In the genomic region with DNA sequence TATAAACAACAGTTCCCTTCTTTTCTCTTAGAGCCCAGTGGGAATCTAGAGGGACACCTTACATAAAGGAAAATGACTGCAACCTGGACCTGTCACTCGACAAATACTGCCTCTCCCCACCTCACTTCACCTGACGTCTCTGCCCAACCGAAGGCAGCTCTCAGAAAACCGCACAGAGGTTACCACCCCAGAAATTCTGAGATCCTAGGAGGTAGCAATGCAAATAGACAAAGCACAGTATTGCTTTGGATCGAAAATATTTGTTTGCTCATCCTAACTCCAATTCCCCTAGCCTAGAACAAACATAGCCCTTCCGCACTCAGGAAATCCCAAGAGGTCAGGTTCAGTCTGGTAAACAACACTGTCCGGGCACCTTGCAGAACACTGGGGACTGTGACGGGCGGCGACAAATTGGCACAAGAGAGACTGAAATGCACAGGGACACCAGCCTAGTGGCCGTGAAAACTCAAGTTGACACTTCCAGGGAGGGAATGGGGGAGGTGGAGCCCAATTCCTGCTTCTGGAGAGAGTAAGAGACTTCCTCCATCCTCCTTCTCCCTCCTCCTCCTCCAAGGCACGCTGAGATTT, we compare ENCODE assay signal across 8 cellular contexts. TPM values are rescaled to one million over a fixed set of nuclear protein-coding genes. Genes with fewer than 3 reads are reported as not detected.
A peak's percentile ranks its signal among the peaks of the same experiment; 100 is the strongest.
DNase-seq lines count a peak whose midpoint lies in the region; ATAC-seq, FAIRE-seq and TF ChIP-seq lines count a peak whose summit lies in the region.

No MANE protein-coding gene starts in this region.

- 0 to 2% methylated on average over 1 to 12 of the region's 12 CpGs for WGBS in transverse colon (ENCODE audit: low coverage in 1 of 2), 2 donors

- POLR2A ChIA-PET in CD8-positive, alpha-beta T cell (lab: Charles Lee): interaction anchor here (0.7 to 1.4 kb wide), 2 partner anchors 55 to 159 kb away, joined by 3 read pairs; no protein-coding TSS in a partner anchor
- POLR2A ChIA-PET in RWPE1 (lab: Yijun Ruan, JAX; ENCODE audit: low non-redundant PET): interaction anchor here (0.9 to 1.4 kb wide), 2 partner anchors 38 to 43 kb away, joined by 3 read pairs; no protein-coding TSS in a partner anchor

- peak overlapping the region; percentile 85 for H3K27ac ChIP-seq in CD8-positive, alpha-beta T cell (ENCODE audit: low read depth, low read length)
- H3K27ac ChIP-seq in RWPE1 (peak overlapping the region; percentile 92), transverse colon (peak overlapping the region; percentile 91 to 99 (median 97))

- peaks cover under 1% of the 10 kb centered on the region for H3K27me3 Mint-ChIP-seq in CD8-positive, alpha-beta T cell (ENCODE audit: low read depth)
- H3K27me3 Mint-ChIP-seq in dendritic cell treated with granulocyte-macrophage colony-stimulating factor and Interleukin-4, amounts not matched to agents 40 ng/mL and 50 ng/mL, for 4 days: peaks cover 22% of the 10 kb centered on the region
- H3K27me3 Mint-ChIP-seq in memory B cell: peaks cover 4% of the 10 kb centered on the region

- peak overlapping the region; percentile 97 for H3K4me3 ChIP-seq in CD8-positive, alpha-beta T cell (ENCODE audit: low read depth, low read length)
- H3K4me3 ChIP-seq in transverse colon: peak overlapping the region; percentile 63 to 93 (median 88)

- peaks cover 23% of the 10 kb centered on the region for H3K4me1 ChIP-seq in CD8-positive, alpha-beta T cell (ENCODE audit: insufficient read depth, low read length)
- peaks cover 6 to 29% (median 18%) of the 10 kb centered on the region in 4 donors for H3K4me1 ChIP-seq in transverse colon

- peak in 6 of 7 experiments; percentile 1 to 50 (median 28) for DNase-seq in CD8-positive, alpha-beta T cell
- DNase-seq in RWPE1 (ENCODE audit: low spot score) (peak; percentile 17), memory B cell (ENCODE audit: low spot score in 2 of 2) (peak in 1 of 2 donors; percentile 7), transverse colon (peak; percentile 19), H54 (ENCODE audit: insufficient read length, low spot score) (no peak)

- TF ChIP-seq EP300 in transverse colon (IDR thresholded peaks at IDR 0.05; ENCODE audit: low read depth): no peak

- ATAC-seq in CD8-positive, alpha-beta T cell: peak; percentile 50
- ATAC-seq in GM19043 (IDR thresholded peaks at IDR 0.05; ENCODE audit: low read depth, unreplicated experiment) (peak; percentile 32), HG03280 (IDR thresholded peaks at IDR 0.05; ENCODE audit: unreplicated experiment) (peak; percentile 39), memory B cell (ENCODE audit: low read depth) (peak; percentile 31)

- no peaks in the 10 kb centered on the region for H3K36me3 ChIP-seq in CD8-positive, alpha-beta T cell (ENCODE audit: insufficient read depth, low read length)
- H3K36me3 ChIP-seq in transverse colon: no peaks in the 10 kb centered on the region

- H3K36me3 Mint-ChIP-seq in CD8-positive, alpha-beta T cell: peaks cover 33% of the 10 kb centered on the region
- peaks cover 38% of the 10 kb centered on the region for H3K36me3 Mint-ChIP-seq in dendritic cell treated with granulocyte-macrophage colony-stimulating factor and Interleukin-4, amounts not matched to agents 40 ng/mL and 50 ng/mL, for 4 days (ENCODE audit: low read depth)
- H3K36me3 Mint-ChIP-seq in memory B cell: peaks cover 25% of the 10 kb centered on the region

- H3K4me1 Mint-ChIP-seq in CD8-positive, alpha-beta T cell (ENCODE audit: low read depth): peaks cover 43% of the 10 kb centered on the region
- H3K4me1 Mint-ChIP-seq in dendritic cell treated with granulocyte-macrophage colony-stimulating factor and Interleukin-4, amounts not matched to agents 40 ng/mL and 50 ng/mL, for 4 days (ENCODE audit: low read depth): peaks cover 34% of the 10 kb centered on the region
- peaks cover 33% of the 10 kb centered on the region for H3K4me1 Mint-ChIP-seq in memory B cell

- CTCF ChIA-PET in CD8-positive, alpha-beta T cell (lab: Charles Lee): no interaction called here
- CTCF ChIA-PET in RWPE1 (lab: Yijun Ruan, JAX): interaction anchor here (0.6 to 0.7 kb wide), 3 partner anchors 38 to 386 kb away, joined by 3 to 4 read pairs (median 3); no protein-coding TSS in a partner anchor

- no peak for FAIRE-seq in H54 (lab: Jason Lieb, UNC)

- TF ChIP-seq POLR2A in transverse colon (IDR thresholded peaks at IDR 0.05) (no peak), H54 (IDR thresholded peaks at IDR 0.05; ENCODE audit: low read depth, low read length) (no peak)

- no peak for TF ChIP-seq CTCF in CD8-positive, alpha-beta T cell (IDR thresholded peaks at IDR 0.05)
- TF ChIP-seq CTCF in RWPE1 (conservative IDR thresholded peaks at IDR 0.05; ENCODE audit: low read depth) (no peak), transverse colon (IDR thresholded peaks at IDR 0.05) (no peak)

- H3K27ac Mint-ChIP-seq in CD8-positive, alpha-beta T cell: peak overlapping the region; percentile 97
- H3K27ac Mint-ChIP-seq in dendritic cell treated with granulocyte-macrophage colony-stimulating factor and Interleukin-4, amounts not matched to agents 40 ng/mL and 50 ng/mL, for 4 days: peak overlapping the region; percentile 91
- peak overlapping the region; percentile 96 for H3K27ac Mint-ChIP-seq in memory B cell

- in situ Hi-C loops in transverse colon (cut with MboI; ENCODE audit: low pct_ligation_motif_present in 1 of 4, low pct_unique_long_range_greater_than_20kb in 1 of 4, low sequenced_read_pairs in 3 of 4): no loop called here

- H3K9me3 Mint-ChIP-seq in CD8-positive, alpha-beta T cell: peaks cover 27% of the 10 kb centered on the region
- H3K9me3 Mint-ChIP-seq in dendritic cell treated with granulocyte-macrophage colony-stimulating factor and Interleukin-4, amounts not matched to agents 40 ng/mL and 50 ng/mL, for 4 days: peaks cover 38% of the 10 kb centered on the region
- H3K9me3 Mint-ChIP-seq in memory B cell: peaks cover 20% of the 10 kb centered on the region

- intact Hi-C loops in CD8-positive, alpha-beta T cell (cut with DNase I, micrococcal nuclease): loop anchor here (1.0 to 10.0 kb wide), 12 partner anchors 45 to 1960 kb away; a partner anchor contains a TSS
- intact Hi-C loops in dendritic cell treated with granulocyte-macrophage colony-stimulating factor and Interleukin-4, amounts not matched to agents 40 ng/mL and 50 ng/mL, for 4 days (cut with micrococcal nuclease): loop anchor here (5.0 kb wide), 1 partner anchor 40 kb away; no protein-coding TSS in a partner anchor
- intact Hi-C loops in transverse colon (cut with DNase I; ENCODE audit: low total_unique reads): no loop called here

- no peaks in the 10 kb centered on the region for H3K9me3 ChIP-seq in CD8-positive, alpha-beta T cell (ENCODE audit: low read length)
- H3K9me3 ChIP-seq in transverse colon: peaks cover 0 to 4% of the 10 kb centered on the region in 2 donors

- peak overlapping the region; percentile 96 for H3K4me3 Mint-ChIP-seq in CD8-positive, alpha-beta T cell
- H3K4me3 Mint-ChIP-seq in dendritic cell treated with granulocyte-macrophage colony-stimulating factor and Interleukin-4, amounts not matched to agents 40 ng/mL and 50 ng/mL, for 4 days: peak overlapping the region; percentile 87
- peak overlapping the region; percentile 98 for H3K4me3 Mint-ChIP-seq in memory B cell

- H3K27me3 ChIP-seq in CD8-positive, alpha-beta T cell (ENCODE audit: insufficient read depth, low read length): no peaks in the 10 kb centered on the region
- H3K27me3 ChIP-seq in transverse colon: peaks cover 7% of the 10 kb centered on the region

RNA-seq across cellular contexts. Expression of a gene that starts 0.4 kb away (rescaled TPM):
- 10 to 100 TPM; 25.7 to 29.5 TPM for total RNA-seq in CD8-positive, alpha-beta T cell
- 10 to 100 TPM; 17.9 to 93.9 (median 37.5) TPM for total RNA-seq in transverse colon

RNA-seq across cellular contexts. Expression of a gene that starts 43.9 kb away (rescaled TPM):
- total RNA-seq in CD8-positive, alpha-beta T cell: not detected
- 1 to 10 TPM in 1 of 4 donors, under 1 TPM in 2, not detected in 1; 0.14 to 2.6 (median 0.64) TPM for total RNA-seq in transverse colon
